In the genomic region with DNA sequence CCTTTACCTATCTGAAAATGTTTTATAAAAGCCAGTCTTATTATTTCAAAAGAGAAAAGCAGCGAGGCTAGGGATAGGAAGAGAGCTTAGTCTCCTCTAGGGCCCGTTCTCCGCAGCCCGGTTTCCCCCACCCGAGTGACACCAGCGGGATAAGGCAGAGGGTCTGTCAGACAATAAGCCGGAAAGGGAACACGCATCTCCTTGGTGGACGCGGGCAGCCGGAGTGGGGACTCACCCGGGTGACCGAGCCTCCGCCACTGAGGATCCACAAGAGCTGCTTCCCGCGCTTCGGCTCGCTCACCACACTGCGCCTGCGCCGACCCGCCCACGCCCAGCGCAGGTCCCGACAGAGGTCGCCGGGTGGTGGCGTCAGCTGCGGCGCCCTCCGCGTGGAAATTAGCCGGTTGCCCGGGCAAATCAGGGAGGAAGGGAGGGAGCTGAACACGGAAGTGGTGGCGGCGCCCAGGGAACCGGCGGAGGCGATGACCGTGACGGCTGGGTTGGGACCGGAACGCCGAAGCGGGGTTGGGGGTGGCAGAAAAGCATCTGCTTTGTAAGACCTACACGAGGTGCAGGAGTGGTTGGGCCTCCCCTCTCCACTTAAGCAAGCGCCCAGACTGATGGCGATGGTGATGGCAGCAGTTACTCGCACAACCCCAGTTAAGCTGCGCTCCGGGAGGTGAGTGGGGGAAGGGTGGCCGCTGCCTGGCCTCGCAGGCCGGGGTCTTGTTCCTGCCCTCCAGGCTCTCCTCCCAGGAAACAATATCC, we compare ENCODE assay signal across 8 cellular contexts. TPM values are rescaled to one million over a fixed set of nuclear protein-coding genes. Genes with fewer than 3 reads are reported as not detected.
DNase-seq lines count a peak whose midpoint lies in the region; ATAC-seq and TF ChIP-seq lines count a peak whose summit lies in the region.

A gene with protein sequence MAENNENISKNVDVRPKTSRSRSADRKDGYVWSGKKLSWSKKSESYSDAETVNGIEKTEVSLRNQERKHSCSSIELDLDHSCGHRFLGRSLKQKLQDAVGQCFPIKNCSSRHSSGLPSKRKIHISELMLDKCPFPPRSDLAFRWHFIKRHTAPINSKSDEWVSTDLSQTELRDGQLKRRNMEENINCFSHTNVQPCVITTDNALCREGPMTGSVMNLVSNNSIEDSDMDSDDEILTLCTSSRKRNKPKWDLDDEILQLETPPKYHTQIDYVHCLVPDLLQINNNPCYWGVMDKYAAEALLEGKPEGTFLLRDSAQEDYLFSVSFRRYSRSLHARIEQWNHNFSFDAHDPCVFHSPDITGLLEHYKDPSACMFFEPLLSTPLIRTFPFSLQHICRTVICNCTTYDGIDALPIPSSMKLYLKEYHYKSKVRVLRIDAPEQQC (plus strand): TSS at position 444 of the 768 bp plus-strand sequence. CDS start 15,806 bp downstream, outside the sequence.
Gene WDHD1 (minus strand): TSS at position 307 of the 768 bp plus-strand sequence. CDS start 312 bp downstream, outside the sequence.

- peak within 1 kb of the TSS; percentile 95 for H3K4me3 Mint-ChIP-seq in T-helper 1 cell treated with Interleukin-12 subunit alpha and Interleukin-12 subunit beta and Interleukin-4 antibody, amounts not matched to agents 30 μg/mL and 1 μg/mL, for 36 hours
- peak within 1 kb of the TSS; percentile 93 for H3K4me3 Mint-ChIP-seq in progenitor cell of endocrine pancreas (ENCODE audit: low read depth)

- peak; percentile 87 for DNase-seq in NCI-H1694 treated with DMSO at 0.1 percent for 48 hours (lab: John Stamatoyannopoulos, UW)
- DNase-seq in amygdala (lab: John Stamatoyannopoulos, UW): peak; percentile 69 to 98 (median 92)
- DNase-seq in left ventricle myocardium superior: peak; percentile 97
- peak; percentile 93 for DNase-seq in progenitor cell of endocrine pancreas (ENCODE audit: low spot score, unreplicated experiment)
- peak; percentile 94 for DNase-seq in ureter (ENCODE audit: low spot score)

- H3K9me3 Mint-ChIP-seq in T-helper 1 cell treated with Interleukin-12 subunit alpha and Interleukin-12 subunit beta and Interleukin-4 antibody, amounts not matched to agents 30 μg/mL and 1 μg/mL, for 36 hours: no peaks in the 10 kb centered on the region
- H3K9me3 Mint-ChIP-seq in progenitor cell of endocrine pancreas (ENCODE audit: low read depth): no peaks in the 10 kb centered on the region

- TF ChIP-seq CTCF in progenitor cell of endocrine pancreas (IDR thresholded peaks at IDR 0.05; ENCODE audit: unreplicated experiment): peak; percentile 14

- H3K27ac Mint-ChIP-seq in T-helper 1 cell treated with Interleukin-12 subunit alpha and Interleukin-12 subunit beta and Interleukin-4 antibody, amounts not matched to agents 30 μg/mL and 1 μg/mL, for 36 hours: peak within 1 kb of the TSS; percentile 96
- H3K27ac Mint-ChIP-seq in progenitor cell of endocrine pancreas: peak within 1 kb of the TSS; percentile 97

- peaks cover 15% of the 10 kb centered on the region for H3K36me3 Mint-ChIP-seq in T-helper 1 cell treated with Interleukin-12 subunit alpha and Interleukin-12 subunit beta and Interleukin-4 antibody, amounts not matched to agents 30 μg/mL and 1 μg/mL, for 36 hours (ENCODE audit: low read depth)
- no peaks in the 10 kb centered on the region for H3K36me3 Mint-ChIP-seq in progenitor cell of endocrine pancreas (ENCODE audit: insufficient read depth)

- peaks cover 51% of the 10 kb centered on the region for H3K4me1 Mint-ChIP-seq in T-helper 1 cell treated with Interleukin-12 subunit alpha and Interleukin-12 subunit beta and Interleukin-4 antibody, amounts not matched to agents 30 μg/mL and 1 μg/mL, for 36 hours (ENCODE audit: low read depth)
- peaks cover 42% of the 10 kb centered on the region for H3K4me1 Mint-ChIP-seq in progenitor cell of endocrine pancreas (ENCODE audit: low read depth)

- ATAC-seq in GM18499 (IDR thresholded peaks at IDR 0.05; ENCODE audit: insufficient read depth, unreplicated experiment) (peak; percentile 73), HG02938 (IDR thresholded peaks at IDR 0.05; ENCODE audit: unreplicated experiment) (peak; percentile 91), left ventricle myocardium superior (peak; percentile 100)

- intact Hi-C loops in left ventricle myocardium superior (cut with micrococcal nuclease): no loop called here

- no peaks in the 10 kb centered on the region for H3K27me3 Mint-ChIP-seq in T-helper 1 cell treated with Interleukin-12 subunit alpha and Interleukin-12 subunit beta and Interleukin-4 antibody, amounts not matched to agents 30 μg/mL and 1 μg/mL, for 36 hours (ENCODE audit: low read depth)
- H3K27me3 Mint-ChIP-seq in progenitor cell of endocrine pancreas: no peaks in the 10 kb centered on the region

RNA-seq across cellular contexts. Expression of the first gene that starts in this region (rescaled TPM):
- total RNA-seq in left ventricle myocardium superior (12.6 TPM), progenitor cell of endocrine pancreas (23.7 and 25.0 TPM in 2 replicates), ureter (29.2 TPM)

RNA-seq across cellular contexts. Expression of gene WDHD1, which starts in this region (rescaled TPM):
- 1.6 TPM for total RNA-seq in left ventricle myocardium superior
- 30.9 and 31.4 TPM in 2 replicates for total RNA-seq in progenitor cell of endocrine pancreas
- 6.6 TPM for total RNA-seq in ureter

Comparison
In these comparisons a context has a peak if more than half of its experiments do, and no peak if none do; other contexts are left out.
1. Peak in every context shown above with its lines: DNase-seq and ATAC-seq.